In genomic region chr15:69715205-69715604, GRCh38 we compare ENCODE assay signal across 22 cellular contexts.
DNase-seq lines count a peak whose midpoint lies in the region; ATAC-seq and TF ChIP-seq lines count a peak whose summit lies in the region.
"Had no signal": no experiment of that assay in that cellular context is flagged by ENCODE, and none has a peak within 500 bp of the region (broad histone marks: within the 10 kb centered on the region; RNA-seq: fewer than 3 reads in every experiment).

No MANE protein-coding gene starts in this region.

- H3K9me3 Mint-ChIP-seq in CD14-positive monocyte = peaks cover 0 to 9% (median 0%) of the 10 kb centered on the region in 7 donors
- H3K9me3 Mint-ChIP-seq in CD4-positive, alpha-beta memory T cell = peaks cover 0 to 4% (median 0%) of the 10 kb centered on the region in 8 donors
- H3K9me3 Mint-ChIP-seq in activated CD8-positive, alpha-beta T cell treated with anti-CD3 and anti-CD28 coated beads, Interleukin-2, amount 10 ng/mL, durations not matched to agents 7 days and 5 days (ENCODE audit: insufficient read depth) = no peaks in the 10 kb centered on the region
- peaks cover 0 to 5% (median 0%) of the 10 kb centered on the region in 9 donors for H3K9me3 Mint-ChIP-seq in naive thymus-derived CD8-positive, alpha-beta T cell
- H3K9me3 Mint-ChIP-seq: HFFc6 had no signal

- intact Hi-C loops in CD14-positive monocyte (cut with micrococcal nuclease) = loop anchor here (5.0 kb wide), 7 partner anchors 47 to 792 kb away; partner anchors contain the start of gene TLE3 (in 1 of the 2)
- intact Hi-C loops in CD4-positive, alpha-beta memory T cell (cut with micrococcal nuclease) = loop anchor here (2.0 kb wide), 1 partner anchor 384 kb away; no protein-coding TSS in a partner anchor

- CTCF ChIA-PET in CD4-positive, alpha-beta memory T cell (lab: Charles Lee; ENCODE audit: partially characterized antibody) = interaction anchor here (1.7 kb wide), 2 partner anchors 11 to 13 kb away, joined by 4 to 13 read pairs; no protein-coding TSS in a partner anchor
- CTCF ChIA-PET in activated CD8-positive, alpha-beta T cell treated with anti-CD3 and anti-CD28 coated beads, Interleukin-2, amount 10 ng/mL, durations not matched to agents 7 days and 5 days (lab: Charles Lee) = interaction anchor here (0.8 to 2.7 kb wide), 3 partner anchors 9 to 237 kb away, joined by 3 to 12 read pairs (median 4); no protein-coding TSS in a partner anchor

- peaks cover 0 to 2% (median 2%) of the 10 kb centered on the region in 3 donors for H3K27me3 Mint-ChIP-seq in CD14-positive monocyte (ENCODE audit: low read depth in 3 of 3)
- no peaks in the 10 kb centered on the region for H3K27me3 Mint-ChIP-seq in CD4-positive, alpha-beta memory T cell
- H3K27me3 Mint-ChIP-seq in activated CD8-positive, alpha-beta T cell treated with anti-CD3 and anti-CD28 coated beads, Interleukin-2, amount 10 ng/mL, durations not matched to agents 7 days and 5 days (ENCODE audit: low read depth) = peaks cover 2% of the 10 kb centered on the region
- no peaks in the 10 kb centered on the region for H3K27me3 Mint-ChIP-seq in naive thymus-derived CD8-positive, alpha-beta T cell

- peak overlapping the region in 6 of 7 donors; percentile 15 to 68 (median 52) for H3K27ac Mint-ChIP-seq in CD14-positive monocyte
- peak overlapping the region; percentile 50 to 95 (median 86) for H3K27ac Mint-ChIP-seq in CD4-positive, alpha-beta memory T cell
- H3K27ac Mint-ChIP-seq in activated CD8-positive, alpha-beta T cell treated with anti-CD3 and anti-CD28 coated beads, Interleukin-2, amount 10 ng/mL, durations not matched to agents 7 days and 5 days = peak overlapping the region; percentile 91
- peak overlapping the region in 9 of 10 donors; percentile 28 to 95 (median 83) for H3K27ac Mint-ChIP-seq in naive thymus-derived CD8-positive, alpha-beta T cell
- H3K27ac Mint-ChIP-seq: HFFc6 had no signal

- no peak overlapping the region for H3K4me3 Mint-ChIP-seq in CD14-positive monocyte
- H3K4me3 Mint-ChIP-seq in CD4-positive, alpha-beta memory T cell = peak overlapping the region in 3 of 8 donors; percentile 33 to 88 (median 61)
- H3K4me3 Mint-ChIP-seq in activated CD8-positive, alpha-beta T cell treated with anti-CD3 and anti-CD28 coated beads, Interleukin-2, amount 10 ng/mL, durations not matched to agents 7 days and 5 days = no peak overlapping the region
- H3K4me3 Mint-ChIP-seq in naive thymus-derived CD8-positive, alpha-beta T cell = peak overlapping the region in 8 of 10 donors; percentile 14 to 68 (median 42)
- H3K4me3 Mint-ChIP-seq: HFFc6 had no signal

- peaks cover 73% of the 10 kb centered on the region for H3K4me1 Mint-ChIP-seq in CD14-positive monocyte
- H3K4me1 Mint-ChIP-seq in CD4-positive, alpha-beta memory T cell = peaks cover 60 to 88% (median 76%) of the 10 kb centered on the region in 4 donors
- H3K4me1 Mint-ChIP-seq in activated CD8-positive, alpha-beta T cell treated with anti-CD3 and anti-CD28 coated beads, Interleukin-2, amount 10 ng/mL, durations not matched to agents 7 days and 5 days (ENCODE audit: low read depth) = peaks cover 81% of the 10 kb centered on the region
- peaks cover 36 to 77% (median 73%) of the 10 kb centered on the region in 4 donors for H3K4me1 Mint-ChIP-seq in naive thymus-derived CD8-positive, alpha-beta T cell

- no peak for TF ChIP-seq CTCF in CD14-positive monocyte (IDR thresholded peaks at IDR 0.05)

- no peaks in the 10 kb centered on the region for H3K36me3 ChIP-seq in CD4-positive, alpha-beta memory T cell (ENCODE audit: insufficient read depth, low read length)
- H3K36me3 ChIP-seq: left lung, sigmoid colon, suprapubic skin, uterus had no signal

- H3K36me3 Mint-ChIP-seq in CD14-positive monocyte = peaks cover 3 to 4% of the 10 kb centered on the region in 2 donors
- H3K36me3 Mint-ChIP-seq in CD4-positive, alpha-beta memory T cell = no peaks in the 10 kb centered on the region
- peaks cover 26% of the 10 kb centered on the region for H3K36me3 Mint-ChIP-seq in activated CD8-positive, alpha-beta T cell treated with anti-CD3 and anti-CD28 coated beads, Interleukin-2, amount 10 ng/mL, durations not matched to agents 7 days and 5 days (ENCODE audit: low read depth)
- H3K36me3 Mint-ChIP-seq in naive thymus-derived CD8-positive, alpha-beta T cell = peaks cover 0 to 6% (median 0%) of the 10 kb centered on the region in 3 donors

- no peaks in the 10 kb centered on the region for H3K9me3 ChIP-seq in CD4-positive, alpha-beta memory T cell (ENCODE audit: control insufficient read depth in 1 of 2, low read length in 2 of 2)
- H3K9me3 ChIP-seq: left lung, sigmoid colon, SK-N-SH, suprapubic skin, uterus had no signal

- H3K4me3 ChIP-seq in CD4-positive, alpha-beta memory T cell (ENCODE audit: low read length in 2 of 2) = no peak overlapping the region
- H3K4me3 ChIP-seq: dorsolateral prefrontal cortex, left lung, sigmoid colon, suprapubic skin, uterus had no signal

- H3K27ac ChIP-seq in CD4-positive, alpha-beta memory T cell (ENCODE audit: low read depth, low read length) = no peak overlapping the region
- H3K27ac ChIP-seq: dorsolateral prefrontal cortex, epithelial cell of prostate, sigmoid colon, suprapubic skin, uterus had no signal

- peaks cover 85% of the 10 kb centered on the region for H3K4me1 ChIP-seq in CD4-positive, alpha-beta memory T cell (ENCODE audit: insufficient read depth, low read length)
- H3K4me1 ChIP-seq: uterus had no signal

- DNase-seq in CD14-positive monocyte (ENCODE audit: low spot score) = no peak
- DNase-seq in CD4-positive, alpha-beta memory T cell = no peak
- DNase-seq in activated CD8-positive, alpha-beta T cell treated with anti-CD3 and anti-CD28 coated beads, Interleukin-2, amount 10 ng/mL, durations not matched to agents 7 days and 5 days = no peak
- DNase-seq in naive thymus-derived CD8-positive, alpha-beta T cell = peak in 1 of 10 donors; percentile 31
- no peak for DNase-seq in retina
- DNase-seq in NCI-H1930 (lab: John Stamatoyannopoulos, UW) = no peak
- no peak for DNase-seq in stimulated activated CD4-positive, alpha-beta T cell treated with anti-CD3 and anti-CD28 coated beads, Interleukin-2, amount 100 ng/mL, for 48 hours
- DNase-seq: activated naive CD4-positive, alpha-beta T cell; dorsolateral prefrontal cortex; HFFc6; KG1; left lung; midbrain; MV-4-11; NCI-H1694 treated with DMSO at 0.1 percent for 48 hours; posterior cingulate gyrus; sigmoid colon; SK-N-SH; uterus had no signal

- no peak for ATAC-seq in activated CD8-positive, alpha-beta T cell treated with anti-CD3 and anti-CD28 coated beads, Interleukin-2, amount 10 ng/mL, durations not matched to agents 7 days and 5 days
- ATAC-seq in naive thymus-derived CD8-positive, alpha-beta T cell = no peak
- ATAC-seq: activated CD4-positive, CD25-positive, alpha-beta regulatory T cell treated with anti-CD3 and anti-CD28 coated beads, Interleukin-2, amount 50 U/mL, for 24 hours; left lung had no signal

- POLR2A ChIA-PET in CD4-positive, alpha-beta memory T cell (lab: Charles Lee; ENCODE audit: partially characterized antibody) = interaction anchor here (2.1 to 6.5 kb wide), 5 partner anchors 10 to 383 kb away, joined by 9 to 89 read pairs (median 18); partner anchors contain the start of gene TLE3
- POLR2A ChIA-PET in activated CD8-positive, alpha-beta T cell treated with anti-CD3 and anti-CD28 coated beads, Interleukin-2, amount 10 ng/mL, durations not matched to agents 7 days and 5 days (lab: Charles Lee) = interaction anchor here (1.9 kb wide), 1 partner anchor 382 kb away, joined by 8 read pairs; the partner anchor contains the start of gene TLE3
- POLR2A ChIA-PET in naive thymus-derived CD8-positive, alpha-beta T cell (lab: Charles Lee) = interaction anchor here (0.6 to 3.8 kb wide), 3 partner anchors 29 to 264 kb away, joined by 4 to 28 read pairs (median 4); no protein-coding TSS in a partner anchor

- no peaks in the 10 kb centered on the region for H3K27me3 ChIP-seq in CD4-positive, alpha-beta memory T cell (ENCODE audit: insufficient read depth, low read length)
- H3K27me3 ChIP-seq: left lung, sigmoid colon, suprapubic skin, uterus had no signal

Comparison
In these comparisons a context has a peak if more than half of its experiments do, and no peak if none do; other contexts are left out.
1. H3K4me3 Mint-ChIP-seq: peak in naive thymus-derived CD8-positive, alpha-beta T cell (8 of 10); none in CD14-positive monocyte (0 of 2) and activated CD8-positive, alpha-beta T cell treated with anti-CD3 and anti-CD28 coated beads, Interleukin-2, amount 10 ng/mL, durations not matched to agents 7 days and 5 days (single experiment).
2. Peak in every context shown above with its lines, with median percentiles within 50 percentile points of each other: H3K27ac Mint-ChIP-seq.